In the genomic region with DNA sequence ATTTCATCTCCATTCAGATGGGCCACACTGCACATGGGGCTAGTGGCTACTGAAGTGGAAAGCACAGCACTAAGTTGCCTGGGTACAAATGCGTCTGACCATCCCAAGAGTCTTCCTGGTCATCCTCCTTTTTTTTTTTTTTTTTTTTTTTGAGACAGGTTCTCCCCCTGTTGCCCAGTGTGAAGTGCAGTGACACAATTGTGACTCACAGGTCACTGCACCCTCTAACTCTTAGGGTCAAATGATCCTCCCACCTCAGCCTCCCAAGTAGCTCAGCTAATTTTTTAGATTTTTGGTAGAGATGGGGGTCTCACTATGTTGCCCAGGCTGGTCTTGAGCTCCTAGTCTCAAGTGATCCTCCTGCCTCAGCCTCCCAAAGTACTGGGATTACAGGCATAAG, we compare ENCODE assay signal across 20 cellular contexts. TPM values are rescaled to one million over a fixed set of nuclear protein-coding genes. Genes with fewer than 3 reads are reported as not detected.
DNase-seq lines count a peak whose midpoint lies in the region; ATAC-seq and TF ChIP-seq lines count a peak whose summit lies in the region.
"Had no signal": no experiment of that assay in that cellular context is flagged by ENCODE, and none has a peak within 500 bp of the region (broad histone marks: within the 10 kb centered on the region; RNA-seq: fewer than 3 reads in every experiment).

No MANE protein-coding gene starts in this region.

- no peak for TF ChIP-seq CTCF in CD4-positive, alpha-beta T cell (IDR thresholded peaks at IDR 0.05)
- no peak for TF ChIP-seq CTCF in nephron (IDR thresholded peaks at IDR 0.05; ENCODE audit: unreplicated experiment in 3 of 3)

- H3K9me3 ChIP-seq in CD4-positive, alpha-beta T cell (ENCODE audit: control insufficient read depth, low read length) = no peaks in the 10 kb centered on the region
- H3K9me3 ChIP-seq: BLaER1 had no signal

- CTCF ChIA-PET in CD4-positive, alpha-beta T cell (lab: Charles Lee) = no interaction called here

- POLR2A ChIA-PET in CD4-positive, alpha-beta T cell (lab: Charles Lee) = no interaction called here

- peak overlapping the region; percentile 81 for H3K4me3 Mint-ChIP-seq in CD4-positive, alpha-beta T cell
- peak overlapping the region in 2 of 3 experiments; percentile 49 to 56 for H3K4me3 Mint-ChIP-seq in nephron

- no peak for ATAC-seq in CD4-positive, alpha-beta T cell (ENCODE audit: poor library complexity)
- ATAC-seq: GM12878 had no signal

- peaks cover 6% of the 10 kb centered on the region for H3K4me1 Mint-ChIP-seq in CD4-positive, alpha-beta T cell (ENCODE audit: low read depth)
- H3K4me1 Mint-ChIP-seq in nephron = peaks cover 4% of the 10 kb centered on the region

- peaks cover 9% of the 10 kb centered on the region for H3K36me3 Mint-ChIP-seq in CD4-positive, alpha-beta T cell (ENCODE audit: low read depth)
- no peaks in the 10 kb centered on the region for H3K36me3 Mint-ChIP-seq in nephron (ENCODE audit: low read depth)
- H3K36me3 Mint-ChIP-seq: CD4-positive, CD25-positive, alpha-beta regulatory T cell had no signal

- no peak overlapping the region for H3K27ac ChIP-seq in CD4-positive, alpha-beta T cell (ENCODE audit: low read depth, low read length)
- H3K27ac ChIP-seq: 22Rv1, BLaER1, C4-2B had no signal

- no peaks in the 10 kb centered on the region for H3K9me3 Mint-ChIP-seq in CD4-positive, alpha-beta T cell
- no peaks in the 10 kb centered on the region for H3K9me3 Mint-ChIP-seq in nephron
- H3K9me3 Mint-ChIP-seq: CD4-positive, CD25-positive, alpha-beta regulatory T cell; CD8-positive, alpha-beta memory T cell had no signal

- peaks cover 18% of the 10 kb centered on the region for H3K27me3 Mint-ChIP-seq in CD4-positive, alpha-beta T cell
- H3K27me3 Mint-ChIP-seq in nephron (ENCODE audit: low read depth) = peaks cover 22% of the 10 kb centered on the region

- intact Hi-C loops in CD4-positive, alpha-beta T cell (cut with DNase I, micrococcal nuclease) = loop anchor here in 1 of 2 experiments (5.0 kb wide), 2 partner anchors 593 to 1758 kb away; partner anchors contain the start of genes BRI3 and SDHAF3

- peaks cover 10% of the 10 kb centered on the region for H3K27me3 ChIP-seq in CD4-positive, alpha-beta T cell (ENCODE audit: control insufficient read depth, insufficient read depth, low read length)

- DNase-seq in CD4-positive, alpha-beta T cell = no peak
- DNase-seq in RKO (ENCODE audit: low spot score) = peak; percentile 32
- no peak for DNase-seq in islet precursor cell
- no peak for DNase-seq in NCI-H2107 (lab: John Stamatoyannopoulos, UW)
- DNase-seq in H4 (ENCODE audit: low spot score) = no peak
- DNase-seq: CD4-positive, CD25-positive, alpha-beta regulatory T cell; CD8-positive, alpha-beta memory T cell; DMS 273 treated with DMSO at 0.1 percent for 48 hours; DMS79; EL; GDM1; GOT3; H7; HCEC 1CT had no signal

- no peak overlapping the region for H3K27ac Mint-ChIP-seq in CD4-positive, alpha-beta T cell
- H3K27ac Mint-ChIP-seq in nephron = no peak overlapping the region
- H3K27ac Mint-ChIP-seq: B cell; CD4-positive, CD25-positive, alpha-beta regulatory T cell had no signal

RNA-seq across cellular contexts. Expression of gene TRRAP, which starts 3.4 kb away (rescaled TPM):
- 10 to 100 TPM; 47.9 to 48.3 TPM for total RNA-seq in CD4-positive, alpha-beta T cell
- 11.1 and 11.4 TPM in 2 replicates for total RNA-seq in H4 (2014; rRNA removed; shearing (Covaris generic))

RNA-seq across cellular contexts. Expression of gene TMEM130, which starts 5.1 kb away (rescaled TPM):
- total RNA-seq in CD4-positive, alpha-beta T cell = under 1 TPM in 1 of 2 experiments, not detected in 1; 0.39 TPM
- total RNA-seq in H4 (2014; rRNA removed; shearing (Covaris generic)) = 1.2 and 2.5 TPM in 2 replicates
- total RNA-seq: CD4-positive, CD25-positive, alpha-beta regulatory T cell; CD8-positive, alpha-beta memory T cell had no signal
